ENCODE assay signal across 14 cellular contexts in the genomic region with DNA sequence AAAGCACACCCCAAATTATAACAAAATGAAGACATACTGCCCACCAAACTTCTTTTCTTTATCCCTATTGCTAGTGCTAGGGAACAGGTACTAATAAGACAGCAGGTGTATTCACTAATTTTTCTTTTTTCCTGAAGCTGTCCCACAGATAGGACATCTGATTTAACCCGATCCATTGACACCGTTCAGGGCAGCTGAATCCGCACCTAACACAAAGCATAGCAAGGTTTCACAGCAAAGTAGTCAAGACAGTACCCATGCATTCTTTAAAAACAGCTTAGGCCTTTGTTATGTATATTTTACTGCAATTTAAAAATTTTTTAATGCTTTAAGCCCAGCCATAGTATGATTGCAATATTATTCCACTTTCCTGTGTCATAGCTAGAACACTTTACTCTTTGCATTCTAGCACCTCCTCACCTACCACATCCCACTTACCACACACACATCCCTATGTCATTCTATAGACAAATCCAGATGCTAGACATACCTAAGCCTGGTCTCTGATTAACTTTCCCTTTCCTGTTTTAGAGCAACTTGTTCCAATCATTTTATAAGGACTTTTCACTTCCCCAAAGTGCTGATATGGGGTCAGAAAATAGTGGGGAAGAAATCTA. TPM values are rescaled to one million over a fixed set of nuclear protein-coding genes. Genes with fewer than 3 reads are reported as not detected.
A peak's percentile ranks its signal among the peaks of the same experiment; 100 is the strongest.
DNase-seq lines count a peak whose midpoint lies in the region; ATAC-seq and TF ChIP-seq lines count a peak whose summit lies in the region.
"Had no signal": no experiment of that assay in that cellular context is flagged by ENCODE, and none has a peak within 500 bp of the region (broad histone marks: within the 10 kb centered on the region; RNA-seq: fewer than 3 reads in every experiment).

No MANE protein-coding gene starts in this region.

- peaks cover 30% of the 10 kb centered on the region for H3K4me1 ChIP-seq in OCI-LY7 (ENCODE audit: insufficient read depth, low read length, poor library complexity, severe bottlenecking)
- peaks cover 3% of the 10 kb centered on the region for H3K4me1 ChIP-seq in endodermal cell (ENCODE audit: control insufficient read depth, insufficient read depth, low read length)
- peaks cover 19% of the 10 kb centered on the region for H3K4me1 ChIP-seq in skeletal muscle satellite cell (ENCODE audit: control insufficient read depth, insufficient read depth, low read length)
- peaks cover 6 to 47% (median 40%) of the 10 kb centered on the region in 9 donors for H3K4me1 ChIP-seq in heart right ventricle

- H3K27me3 Mint-ChIP-seq in endodermal cell (ENCODE audit: insufficient read depth) (no peaks in the 10 kb centered on the region), chondrocyte (ENCODE audit: low read depth) (no peaks in the 10 kb centered on the region)
- no peaks in the 10 kb centered on the region for H3K27me3 Mint-ChIP-seq in activated T-helper 1 cell treated with anti-CD3 and anti-CD28 coated beads, Interleukin-12 subunit alpha, Interleukin-12 subunit beta, Interleukin-2, Interleukin-4 antibody, amounts not matched to agents 30 ng/mL and 10 ng/mL and 1 ng/mL, durations not matched to agents 14 hours and 24 hours and 36 hours (ENCODE audit: insufficient read depth)

- TF ChIP-seq CTCF in OCI-LY7 (conservative IDR thresholded peaks at IDR 0.05; ENCODE audit: low read length) (no peak), endodermal cell (conservative IDR thresholded peaks at IDR 0.05) (no peak), heart right ventricle (IDR thresholded peaks at IDR 0.05) (no peak), chondrocyte (IDR thresholded peaks at IDR 0.05) (no peak)

- peaks cover 20% of the 10 kb centered on the region for H3K36me3 Mint-ChIP-seq in endodermal cell (ENCODE audit: low read depth)
- H3K36me3 Mint-ChIP-seq in chondrocyte (ENCODE audit: low read depth) = no peaks in the 10 kb centered on the region
- peaks cover 5% of the 10 kb centered on the region for H3K36me3 Mint-ChIP-seq in activated T-helper 1 cell treated with anti-CD3 and anti-CD28 coated beads, Interleukin-12 subunit alpha, Interleukin-12 subunit beta, Interleukin-2, Interleukin-4 antibody, amounts not matched to agents 30 ng/mL and 10 ng/mL and 1 ng/mL, durations not matched to agents 14 hours and 24 hours and 36 hours (ENCODE audit: low read depth)

- H3K9me2 ChIP-seq in OCI-LY7 (ENCODE audit: insufficient read depth, low read length) = no peaks in the 10 kb centered on the region

- CTCF ChIA-PET in OCI-LY7 (lab: Charles Lee; ENCODE audit: unreplicated experiment) = no interaction called here

- H3K9ac ChIP-seq in endodermal cell (ENCODE audit: extremely low read depth, low read length, poor library complexity, severe bottlenecking) = no peak overlapping the region
- peak overlapping the region; percentile 77 for H3K9ac ChIP-seq in skeletal muscle satellite cell (ENCODE audit: low read depth, low read length)

- peaks cover 90% of the 10 kb centered on the region for H3K79me2 ChIP-seq in OCI-LY7 (ENCODE audit: insufficient read depth, low read depth, low read length)

- H3K27me3 ChIP-seq in endodermal cell (ENCODE audit: control insufficient read depth, insufficient read depth, low read length, poor library complexity, severe bottlenecking) = no peaks in the 10 kb centered on the region
- no peaks in the 10 kb centered on the region for H3K27me3 ChIP-seq in skeletal muscle satellite cell (ENCODE audit: control insufficient read depth, insufficient read depth, low read length)
- H3K27me3 ChIP-seq in heart right ventricle = no peaks in the 10 kb centered on the region

- H3K4me2 ChIP-seq in OCI-LY7 (ENCODE audit: low read length) = no peak overlapping the region
- H3K4me2 ChIP-seq in skeletal muscle satellite cell (ENCODE audit: low read length) = peak overlapping the region; percentile 75
- H3K4me2 ChIP-seq: A549 had no signal

- H3K27ac Mint-ChIP-seq in endodermal cell = no peak overlapping the region
- no peak overlapping the region for H3K27ac Mint-ChIP-seq in chondrocyte (ENCODE audit: unreplicated experiment)
- H3K27ac Mint-ChIP-seq in activated T-helper 1 cell treated with anti-CD3 and anti-CD28 coated beads, Interleukin-12 subunit alpha, Interleukin-12 subunit beta, Interleukin-2, Interleukin-4 antibody, amounts not matched to agents 30 ng/mL and 10 ng/mL and 1 ng/mL, durations not matched to agents 14 hours and 24 hours and 36 hours = no peak overlapping the region
- H3K27ac Mint-ChIP-seq: T-helper 2 cell treated with Interferon-gamma antibody and Interleukin-4, amounts not matched to agents 5 μg/mL and 100 μg/mL, for 36 hours had no signal

- H3K4me3 ChIP-seq in OCI-LY7 (ENCODE audit: low read depth, low read length, poor library complexity, severe bottlenecking) = no peak overlapping the region
- H3K4me3 ChIP-seq in endodermal cell (ENCODE audit: low read length) = no peak overlapping the region
- no peak overlapping the region for H3K4me3 ChIP-seq in skeletal muscle satellite cell (ENCODE audit: low read length)
- H3K4me3 ChIP-seq in heart right ventricle = peak overlapping the region in 1 of 10 donors; percentile 36
- H3K4me3 ChIP-seq: A549 had no signal

- intact Hi-C loops in OCI-LY7 (cut with micrococcal nuclease; ENCODE audit: unreplicated experiment) = no loop called here
- intact Hi-C loops in heart right ventricle (cut with DNase I) = loop anchor here in 1 of 10 donors (5.0 kb wide), 1 partner anchor 40 kb away; the partner anchor contains the start of gene GATAD2B
- intact Hi-C loops in activated T-helper 1 cell treated with anti-CD3 and anti-CD28 coated beads, Interleukin-12 subunit alpha, Interleukin-12 subunit beta, Interleukin-2, Interleukin-4 antibody, amounts not matched to agents 30 ng/mL and 10 ng/mL and 1 ng/mL, durations not matched to agents 14 hours and 24 hours and 36 hours (cut with micrococcal nuclease) = no loop called here

- DNase-seq in NCI-H1092 treated with DMSO at 0.1 percent for 48 hours (lab: John Stamatoyannopoulos, UW) (peak; percentile 67), NCI-H1092 (lab: John Stamatoyannopoulos, UW) (no peak), OCI-LY7 (ENCODE audit: low spot score) (no peak), endodermal cell (no peak), heart right ventricle (no peak), chondrocyte (ENCODE audit: low spot score) (no peak)
- no peak for DNase-seq in activated T-helper 1 cell treated with anti-CD3 and anti-CD28 coated beads, Interleukin-12 subunit alpha, Interleukin-12 subunit beta, Interleukin-2, Interleukin-4 antibody, amounts not matched to agents 30 ng/mL and 10 ng/mL and 1 ng/mL, durations not matched to agents 14 hours and 24 hours and 36 hours (ENCODE audit: low spot score)
- DNase-seq: activated CD4-positive, alpha-beta T cell treated with anti-CD3 and anti-CD28 coated beads, Interleukin-2, amount 50 U/mL, for 48 hours; activated effector memory CD4-positive, alpha-beta T cell treated with anti-CD3 and anti-CD28 coated beads, Interleukin-2, amount 50 U/mL, for 16 hours; left ventricle myocardium superior had no signal

- H3K9me3 ChIP-seq in OCI-LY7 (ENCODE audit: low read length) (no peaks in the 10 kb centered on the region), endodermal cell (ENCODE audit: control insufficient read depth, low read length) (no peaks in the 10 kb centered on the region), skeletal muscle satellite cell (replicated peaks; ENCODE audit: low read length) (no peaks in the 10 kb centered on the region), heart right ventricle (no peaks in the 10 kb centered on the region)
- H3K9me3 ChIP-seq: A549 had no signal

- H2AFZ ChIP-seq in OCI-LY7 (ENCODE audit: low read length) = no peak overlapping the region

- ATAC-seq in heart right ventricle = no peak

- H3K4me1 Mint-ChIP-seq in endodermal cell (peaks cover 4% of the 10 kb centered on the region), chondrocyte (ENCODE audit: low read depth) (peaks cover 10% of the 10 kb centered on the region)
- no peaks in the 10 kb centered on the region for H3K4me1 Mint-ChIP-seq in activated T-helper 1 cell treated with anti-CD3 and anti-CD28 coated beads, Interleukin-12 subunit alpha, Interleukin-12 subunit beta, Interleukin-2, Interleukin-4 antibody, amounts not matched to agents 30 ng/mL and 10 ng/mL and 1 ng/mL, durations not matched to agents 14 hours and 24 hours and 36 hours (ENCODE audit: low read depth)

- POLR2A ChIA-PET in OCI-LY7 (lab: Charles Lee) = interaction anchor here (0.5 to 0.6 kb wide), 2 partner anchors 36 to 43 kb away, joined by 5 to 6 read pairs; no protein-coding TSS in a partner anchor

- H3K4me3 Mint-ChIP-seq in endodermal cell (no peak overlapping the region), chondrocyte (ENCODE audit: unreplicated experiment) (no peak overlapping the region)
- no peak overlapping the region for H3K4me3 Mint-ChIP-seq in activated T-helper 1 cell treated with anti-CD3 and anti-CD28 coated beads, Interleukin-12 subunit alpha, Interleukin-12 subunit beta, Interleukin-2, Interleukin-4 antibody, amounts not matched to agents 30 ng/mL and 10 ng/mL and 1 ng/mL, durations not matched to agents 14 hours and 24 hours and 36 hours
- H3K4me3 Mint-ChIP-seq: T-helper 2 cell treated with Interferon-gamma antibody and Interleukin-4, amounts not matched to agents 5 μg/mL and 100 μg/mL, for 36 hours had no signal

- H3K9me3 Mint-ChIP-seq in endodermal cell = no peaks in the 10 kb centered on the region
- no peaks in the 10 kb centered on the region for H3K9me3 Mint-ChIP-seq in chondrocyte (ENCODE audit: low read depth)
- no peaks in the 10 kb centered on the region for H3K9me3 Mint-ChIP-seq in activated T-helper 1 cell treated with anti-CD3 and anti-CD28 coated beads, Interleukin-12 subunit alpha, Interleukin-12 subunit beta, Interleukin-2, Interleukin-4 antibody, amounts not matched to agents 30 ng/mL and 10 ng/mL and 1 ng/mL, durations not matched to agents 14 hours and 24 hours and 36 hours
- H3K9me3 Mint-ChIP-seq: neural crest cell; T-helper 2 cell treated with Interferon-gamma antibody and Interleukin-4, amounts not matched to agents 5 μg/mL and 100 μg/mL, for 36 hours had no signal

- WGBS in endodermal cell (ENCODE audit: insufficient coverage in 1 of 2, insufficient read length in 1 of 2), 2 experiments = 91 to 100% methylated on average over 1 to 3 of the region's 3 CpGs
- WGBS in heart right ventricle, 2 donors = 62 to 72% methylated on average over 3 of the region's 3 CpGs

- peaks cover 22% of the 10 kb centered on the region for H4K20me1 ChIP-seq in OCI-LY7 (ENCODE audit: insufficient read depth, low read length)

- TSS peak; percentile 21 for BruUV-seq in OCI-LY7 (replicated peaks; lab: Mats Ljungman, UMichigan)

- peaks cover 27% of the 10 kb centered on the region for H3K36me3 ChIP-seq in OCI-LY7 (ENCODE audit: insufficient read depth, low read length)
- peaks cover 22% of the 10 kb centered on the region for H3K36me3 ChIP-seq in endodermal cell (ENCODE audit: control insufficient read depth, insufficient read depth, low read length)
- H3K36me3 ChIP-seq in skeletal muscle satellite cell (ENCODE audit: insufficient read depth, low read length) = no peaks in the 10 kb centered on the region
- peaks cover 0 to 8% (median 0%) of the 10 kb centered on the region in 9 donors for H3K36me3 ChIP-seq in heart right ventricle

- no peak overlapping the region for H3K27ac ChIP-seq in OCI-LY7 (ENCODE audit: low read depth, low read length, poor library complexity, severe bottlenecking)
- peak overlapping the region; percentile 99 for H3K27ac ChIP-seq in endodermal cell (ENCODE audit: low read depth, low read length)
- H3K27ac ChIP-seq in heart right ventricle = peak overlapping the region in 2 of 10 donors; percentile 44 to 64
- H3K27ac ChIP-seq: A549 had no signal

RNA-seq across cellular contexts. Expression of gene GATAD2B, which starts 40.4 kb away (rescaled TPM):
- 7.7 and 11.2 TPM in 2 replicates for total RNA-seq in OCI-LY7 (2014; rRNA removed; shearing (Covaris generic))
- 65.2 and 77.9 TPM in 2 replicates for total RNA-seq in OCI-LY7 (2022)
- 10 to 100 TPM; 45.2 to 51.2 TPM for total RNA-seq in endodermal cell
- 32.0 TPM for polyA plus RNA-seq in endodermal cell (2013, experiment 1 of 2)
- polyA plus RNA-seq in endodermal cell (2013, experiment 2 of 2) = 31.3 TPM
- total RNA-seq in skeletal muscle satellite cell (2012; rRNA removed) = 3.9 and 5.3 TPM in 2 replicates
- total RNA-seq in heart right ventricle = 10 to 100 TPM; 32.9 to 52.6 (median 42.7) TPM
- polyA plus RNA-seq in heart right ventricle = 1 to 10 TPM; 3.9 to 7.0 TPM
- 46.4 to 48.1 TPM (median 47.0 TPM) in 3 replicates for total RNA-seq in chondrocyte
- total RNA-seq in activated T-helper 1 cell treated with anti-CD3 and anti-CD28 coated beads, Interleukin-12 subunit alpha, Interleukin-12 subunit beta, Interleukin-2, Interleukin-4 antibody, amounts not matched to agents 30 ng/mL and 10 ng/mL and 1 ng/mL, durations not matched to agents 14 hours and 24 hours and 36 hours = 69.1 and 70.4 TPM in 2 replicates
